1 cellular context compared by ENCODE assay signal in the genomic region with DNA sequence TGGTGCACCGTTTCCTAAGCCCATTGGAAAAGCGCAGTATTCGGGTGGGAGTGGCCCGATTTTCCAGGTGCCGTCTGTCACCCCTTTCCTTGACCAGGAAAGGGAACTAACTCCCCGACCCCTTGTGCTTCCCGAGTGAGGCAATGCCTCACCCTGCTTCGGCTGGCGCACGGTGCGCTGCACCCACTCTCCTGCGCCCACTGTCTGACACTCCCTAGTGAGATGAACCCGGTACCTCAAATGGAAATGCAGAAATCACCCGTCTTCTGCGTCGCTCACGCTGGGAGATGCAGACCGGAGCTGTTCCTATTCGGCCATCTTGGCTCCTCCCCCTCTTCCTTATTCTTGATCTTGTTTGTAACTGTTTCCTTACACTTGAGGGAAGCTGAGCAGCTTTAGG.
TF ChIP-seq lines count a peak whose summit lies in the region.

No MANE protein-coding gene starts in this region.

TF ChIP-seq in H1, 55 proteins besides CTCF, POLR2A, EP300 and RAD21:
- peak; percentile 41; the same call in 1 of the 2 replicates for TF ChIP-seq YY1 (IDR thresholded peaks at IDR 0.05; ENCODE audit: low read depth, low read length)
